1 cellular context compared by ENCODE assay signal in genomic region chr12:50251619-50252300, GRCh38.
TF ChIP-seq lines count a peak whose summit lies in the region.

No MANE protein-coding gene starts in this region.

TF ChIP-seq in HCT116, 20 proteins besides CTCF, POLR2A, EP300 and RAD21 (continued from another document):
- TF ChIP-seq ZBTB33 (IDR thresholded peaks at IDR 0.05; ENCODE audit: extremely low read depth, insufficient replicate concordance, low read length) = no peak
- TF ChIP-seq CBX3 (IDR thresholded peaks at IDR 0.05; ENCODE audit: low read depth) = 0 out of 2 replicates have a peak, but pooled peaks have one; percentile 42
- TF ChIP-seq SRF (IDR thresholded peaks at IDR 0.05; ENCODE audit: low read depth) = no peak
- no peak for TF ChIP-seq ATF3 (IDR thresholded peaks at IDR 0.05)
- TF ChIP-seq SP1 (IDR thresholded peaks at IDR 0.05; ENCODE audit: low read depth) = peak; percentile 56
- TF ChIP-seq EZH2phosphoT487 (IDR thresholded peaks at IDR 0.05; ENCODE audit: borderline replicate concordance) = no peak
- TF ChIP-seq POLR2AphosphoS5 (IDR thresholded peaks at IDR 0.05; ENCODE audit: low read depth, low read length) = no peak
- no peak for TF ChIP-seq EZH2 (IDR thresholded peaks at IDR 0.05)
- no peak for TF ChIP-seq JUND (IDR thresholded peaks at IDR 0.05)
